In the genomic region with DNA sequence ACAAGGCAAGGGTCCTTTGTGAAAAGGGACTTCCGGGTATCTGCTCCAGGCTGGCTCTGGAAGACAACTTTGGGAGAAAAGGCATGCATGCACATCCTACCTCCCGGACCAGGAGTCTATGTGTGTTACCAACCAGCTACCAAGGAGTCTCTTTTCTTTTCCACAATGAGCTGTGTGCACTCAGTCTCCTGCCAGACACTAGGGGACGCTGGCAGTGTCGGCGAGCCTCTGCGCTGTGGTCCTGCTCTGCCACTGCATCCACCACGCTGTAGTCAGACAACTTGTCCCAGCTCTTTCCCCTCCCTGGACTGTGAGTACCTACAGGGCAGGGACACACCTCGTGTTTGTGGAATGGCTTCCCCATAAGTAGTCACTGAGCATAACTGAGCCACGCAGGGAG, we compare ENCODE assay signal across 8 cellular contexts. TPM values are rescaled to one million over a fixed set of nuclear protein-coding genes. Genes with fewer than 3 reads are reported as not detected.
DNase-seq lines count a peak whose midpoint lies in the region; ATAC-seq and TF ChIP-seq lines count a peak whose summit lies in the region.

No MANE protein-coding gene starts in this region.

- no peak overlapping the region for H3K27ac ChIP-seq in OCI-LY3 (ENCODE audit: low read length)
- no peak overlapping the region for H3K27ac ChIP-seq in ovary

- no peaks in the 10 kb centered on the region for H3K9me3 Mint-ChIP-seq in activated naive CD8-positive, alpha-beta T cell treated with anti-CD3 and anti-CD28 coated beads, Interleukin-2, amount 10 ng/mL, durations not matched to agents 7 days and 5 days
- no peaks in the 10 kb centered on the region for H3K9me3 Mint-ChIP-seq in stimulated activated naive CD8-positive, alpha-beta T cell treated with anti-CD3 and anti-CD28 coated beads, Interleukin-15, amount 100 ng/mL, for 72 hours

- TF ChIP-seq POLR2A in ovary (IDR thresholded peaks at IDR 0.05): no peak

- no peak overlapping the region for H3K27ac Mint-ChIP-seq in activated naive CD8-positive, alpha-beta T cell treated with anti-CD3 and anti-CD28 coated beads, Interleukin-2, amount 10 ng/mL, durations not matched to agents 7 days and 5 days
- no peak overlapping the region for H3K27ac Mint-ChIP-seq in stimulated activated naive CD8-positive, alpha-beta T cell treated with anti-CD3 and anti-CD28 coated beads, Interleukin-15, amount 100 ng/mL, for 72 hours

- ATAC-seq in activated naive CD8-positive, alpha-beta T cell treated with anti-CD3 and anti-CD28 coated beads, Interleukin-2, amount 10 ng/mL, durations not matched to agents 7 days and 5 days (ENCODE audit: low read depth): peak; percentile 84
- ATAC-seq in stimulated activated naive CD8-positive, alpha-beta T cell treated with anti-CD3 and anti-CD28 coated beads, Interleukin-15, amount 100 ng/mL, for 72 hours: peak; percentile 91
- no peak for ATAC-seq in GM19452 (IDR thresholded peaks at IDR 0.05; ENCODE audit: unreplicated experiment)

- CTCF ChIA-PET in AG04449 (lab: Yijun Ruan, JAX): interaction anchor here (0.7 to 3.0 kb wide), 6 partner anchors 11 to 40 kb away, joined by 3 to 17 read pairs (median 3); a partner anchor contains a TSS

- no peaks in the 10 kb centered on the region for H3K36me3 ChIP-seq in OCI-LY3 (replicated peaks; ENCODE audit: low read depth, low read length)
- no peaks in the 10 kb centered on the region for H3K36me3 ChIP-seq in ovary

- 10 to 17% (median 13%) methylated on average over 9 of the region's 9 CpGs for WGBS in ovary, 3 donors

- H3K4me1 Mint-ChIP-seq in activated naive CD8-positive, alpha-beta T cell treated with anti-CD3 and anti-CD28 coated beads, Interleukin-2, amount 10 ng/mL, durations not matched to agents 7 days and 5 days: peaks cover 11% of the 10 kb centered on the region
- H3K4me1 Mint-ChIP-seq in stimulated activated naive CD8-positive, alpha-beta T cell treated with anti-CD3 and anti-CD28 coated beads, Interleukin-15, amount 100 ng/mL, for 72 hours: peaks cover 19% of the 10 kb centered on the region

- peak overlapping the region; percentile 82; the same call in 1 of the 2 replicates for H2AFZ ChIP-seq in OCI-LY3 (ENCODE audit: low read depth, low read length)

- no peak overlapping the region for H3K9ac ChIP-seq in OCI-LY3 (ENCODE audit: low read length)

- H3K4me2 ChIP-seq in OCI-LY3 (ENCODE audit: low read length): peak overlapping the region; percentile 48

- TF ChIP-seq EP300 in ovary (IDR thresholded peaks at IDR 0.05): no peak

- H3K36me3 Mint-ChIP-seq in activated naive CD8-positive, alpha-beta T cell treated with anti-CD3 and anti-CD28 coated beads, Interleukin-2, amount 10 ng/mL, durations not matched to agents 7 days and 5 days: no peaks in the 10 kb centered on the region

- no peaks in the 10 kb centered on the region for H4K20me1 ChIP-seq in OCI-LY3 (ENCODE audit: insufficient read depth, low read length)

- no peak overlapping the region for H3K4me3 Mint-ChIP-seq in activated naive CD8-positive, alpha-beta T cell treated with anti-CD3 and anti-CD28 coated beads, Interleukin-2, amount 10 ng/mL, durations not matched to agents 7 days and 5 days
- H3K4me3 Mint-ChIP-seq in stimulated activated naive CD8-positive, alpha-beta T cell treated with anti-CD3 and anti-CD28 coated beads, Interleukin-15, amount 100 ng/mL, for 72 hours: no peak overlapping the region

- H3K4me3 ChIP-seq in AG04449 (ENCODE audit: low read depth, low read length) (no peak overlapping the region), OCI-LY3 (ENCODE audit: low read length) (no peak overlapping the region), ovary (no peak overlapping the region)

- no peaks in the 10 kb centered on the region for H3K79me2 ChIP-seq in OCI-LY3 (ENCODE audit: low read length)

- peaks cover 2% of the 10 kb centered on the region for H3K27me3 Mint-ChIP-seq in activated naive CD8-positive, alpha-beta T cell treated with anti-CD3 and anti-CD28 coated beads, Interleukin-2, amount 10 ng/mL, durations not matched to agents 7 days and 5 days
- H3K27me3 Mint-ChIP-seq in stimulated activated naive CD8-positive, alpha-beta T cell treated with anti-CD3 and anti-CD28 coated beads, Interleukin-15, amount 100 ng/mL, for 72 hours: peaks cover 8% of the 10 kb centered on the region

- H3K4me1 ChIP-seq in OCI-LY3 (ENCODE audit: low read length) (peaks cover 3% of the 10 kb centered on the region; the same call in 1 of the 2 replicates), ovary (ENCODE audit: insufficient read depth) (no peaks in the 10 kb centered on the region)

- H3K9me3 ChIP-seq in OCI-LY3 (ENCODE audit: insufficient read depth, low read length) (no peaks in the 10 kb centered on the region), ovary (no peaks in the 10 kb centered on the region)

- peak; percentile 76 for TF ChIP-seq CTCF in AG04449 (IDR thresholded peaks at IDR 0.05; ENCODE audit: insufficient read depth, low read length, missing control alignments)
- TF ChIP-seq CTCF in OCI-LY3 (IDR thresholded peaks at IDR 0.05; ENCODE audit: low read depth, low read length): peak; percentile 58
- TF ChIP-seq CTCF in ovary (IDR thresholded peaks at IDR 0.05): no peak

- H3K27me3 ChIP-seq in OCI-LY3 (ENCODE audit: low read depth, low read length) (peaks cover 5% of the 10 kb centered on the region; the same call in 1 of the 2 replicates), ovary (no peaks in the 10 kb centered on the region)

- POLR2A ChIA-PET in AG04449 (lab: Yijun Ruan, JAX): no interaction called here
- POLR2A ChIA-PET in activated naive CD8-positive, alpha-beta T cell treated with anti-CD3 and anti-CD28 coated beads, Interleukin-2, amount 10 ng/mL, durations not matched to agents 7 days and 5 days (lab: Charles Lee): interaction anchor here (1.0 kb wide), 1 partner anchor 19 kb away, joined by 3 read pairs; no protein-coding TSS in a partner anchor

- intact Hi-C loops in ovary (cut with DNase I): no loop called here

- DNase-seq in AG04449 (ENCODE audit: low read depth, low spot score) (no peak), GM19238 (ENCODE audit: insufficient read length, low spot score) (peak; percentile 23), iPS-NIHi11 (ENCODE audit: low spot score) (peak; percentile 84), ovary (no peak)
- peak; percentile 52 for DNase-seq in activated naive CD8-positive, alpha-beta T cell treated with anti-CD3 and anti-CD28 coated beads, Interleukin-2, amount 10 ng/mL, durations not matched to agents 7 days and 5 days
- peak; percentile 36 to 57 for DNase-seq in stimulated activated naive CD8-positive, alpha-beta T cell treated with anti-CD3 and anti-CD28 coated beads, Interleukin-15, amount 100 ng/mL, for 72 hours

RNA-seq across cellular contexts. Expression of a gene that starts 5.1 kb away (rescaled TPM):
- total RNA-seq in activated naive CD8-positive, alpha-beta T cell treated with anti-CD3 and anti-CD28 coated beads, Interleukin-2, amount 10 ng/mL, durations not matched to agents 7 days and 5 days: 100 to 1,000 TPM; 204 to 205 TPM
- 100 to 1,000 TPM; 261 to 496 (median 272) TPM for total RNA-seq in ovary
- polyA plus RNA-seq in ovary: 100 to 1,000 TPM; 465 to 601 TPM

RNA-seq across cellular contexts. Expression of a gene that starts 27.7 kb away (rescaled TPM):
- total RNA-seq in activated naive CD8-positive, alpha-beta T cell treated with anti-CD3 and anti-CD28 coated beads, Interleukin-2, amount 10 ng/mL, durations not matched to agents 7 days and 5 days: 10 to 100 TPM; 31.9 to 37.9 TPM
- 10 to 100 TPM; 14.2 to 38.0 (median 26.6) TPM for total RNA-seq in ovary
- 10 to 100 TPM; 16.3 to 33.9 TPM for polyA plus RNA-seq in ovary

RNA-seq across cellular contexts. Expression of a gene that starts 28.7 kb away (rescaled TPM):
- 10 to 100 TPM; 50.9 to 52.6 TPM for total RNA-seq in activated naive CD8-positive, alpha-beta T cell treated with anti-CD3 and anti-CD28 coated beads, Interleukin-2, amount 10 ng/mL, durations not matched to agents 7 days and 5 days
- 10 to 100 TPM; 20.1 to 66.1 (median 24.9) TPM for total RNA-seq in ovary
- polyA plus RNA-seq in ovary: 10 to 100 TPM; 20.1 to 41.2 TPM

RNA-seq across cellular contexts. Expression of a gene that starts 35.1 kb away (rescaled TPM):
- total RNA-seq in activated naive CD8-positive, alpha-beta T cell treated with anti-CD3 and anti-CD28 coated beads, Interleukin-2, amount 10 ng/mL, durations not matched to agents 7 days and 5 days: under 1 TPM; 0.86 to 0.91 TPM
- 10 to 100 TPM in 1 of 7 donors, 1 to 10 TPM in 4, under 1 TPM in 2; 0.45 to 38.6 (median 3.5) TPM for total RNA-seq in ovary
- under 1 TPM in 1 of 2 donors, not detected in 1; 0.28 TPM for polyA plus RNA-seq in ovary

RNA-seq across cellular contexts. Expression of a gene that starts 47.5 kb away (rescaled TPM):
- 100 to 1,000 TPM; 151 to 155 TPM for total RNA-seq in activated naive CD8-positive, alpha-beta T cell treated with anti-CD3 and anti-CD28 coated beads, Interleukin-2, amount 10 ng/mL, durations not matched to agents 7 days and 5 days
- total RNA-seq in ovary: 100 to 1,000 TPM in 1 of 7 donors, 10 to 100 TPM in 6; 41.0 to 221 (median 63.3) TPM
- 100 to 1,000 TPM in 1 of 2 donors, 10 to 100 TPM in 1; 36.3 to 108 TPM for polyA plus RNA-seq in ovary

Comparison
In these comparisons a context has a peak if more than half of its experiments do, and no peak if none do; other contexts are left out.
1. DNase-seq: peak in GM19238 (single experiment), activated naive CD8-positive, alpha-beta T cell treated with anti-CD3 and anti-CD28 coated beads, Interleukin-2, amount 10 ng/mL, durations not matched to agents 7 days and 5 days (single experiment), iPS-NIHi11 (single experiment) and stimulated activated naive CD8-positive, alpha-beta T cell treated with anti-CD3 and anti-CD28 coated beads, Interleukin-15, amount 100 ng/mL, for 72 hours (2 of 2); none in AG04449 (single experiment) and ovary (0 of 5).
2. CTCF ChIP-seq: peak in AG04449 (single experiment) and OCI-LY3 (single experiment); none in ovary (0 of 3).